ENCODE assay signal across 21 cellular contexts in genomic region chr22:36235585-36235984, GRCh38. TPM values are rescaled to one million over a fixed set of nuclear protein-coding genes. Genes with fewer than 3 reads are reported as not detected.
DNase-seq lines count a peak whose midpoint lies in the region; ATAC-seq lines count a peak whose summit lies in the region.
"Had no signal": no experiment of that assay in that cellular context is flagged by ENCODE, and none has a peak within 500 bp of the region (broad histone marks: within the 10 kb centered on the region; RNA-seq: fewer than 3 reads in every experiment).

No MANE protein-coding gene starts in this region.

- peaks cover 13% of the 10 kb centered on the region; the same call in 1 of the 2 replicates for H3K36me3 ChIP-seq in GM23248 (ENCODE audit: low read depth)
- H3K36me3 ChIP-seq: SJCRH30 had no signal

- in situ Hi-C loops in GM23248 (cut with MboI) = no loop called here

- H3K27ac ChIP-seq in GM23248 = no peak overlapping the region
- H3K27ac ChIP-seq: neutrophil, sigmoid colon, SJCRH30 had no signal

- no peaks in the 10 kb centered on the region for H3K27me3 Mint-ChIP-seq in activated CD4-positive, alpha-beta T cell treated with anti-CD3 and anti-CD28 coated beads for 36 hours
- no peaks in the 10 kb centered on the region for H3K27me3 Mint-ChIP-seq in activated naive CD8-positive, alpha-beta T cell treated with anti-CD3 and anti-CD28 coated beads, Interleukin-2, amount 50 U/mL, for 24 hours
- H3K27me3 Mint-ChIP-seq in natural killer cell treated with Interleukin-12 subunit alpha and Interleukin-12 subunit beta and Interleukin-15 and Interleukin-18, amount 100 ng/mL, for 72 hours = no peaks in the 10 kb centered on the region

- no peak overlapping the region for H3K4me2 ChIP-seq in GM23248 (ENCODE audit: unreplicated experiment)

- intact Hi-C loops in activated CD4-positive, alpha-beta T cell treated with anti-CD3 and anti-CD28 coated beads for 36 hours (cut with DNase I, micrococcal nuclease) = loop anchor here in 1 of 2 experiments (5.0 kb wide), 2 partner anchors 42 to 88 kb away; no protein-coding TSS in a partner anchor

- peaks cover 16% of the 10 kb centered on the region; the same call in 1 of the 2 replicates for H3F3A ChIP-seq in GM23248 (ENCODE audit: insufficient read depth)

- 0 out of 2 replicates have a peak overlapping the region, but pooled peaks have one; percentile 1 for H3K4me3 ChIP-seq in GM23248
- H3K4me3 ChIP-seq: lung, sigmoid colon, SJCRH30 had no signal

- H3K27me3 ChIP-seq in GM23248 (replicated peaks; ENCODE audit: insufficient read depth) = no peaks in the 10 kb centered on the region
- H3K27me3 ChIP-seq: neutrophil, sigmoid colon, SJCRH30 had no signal

- peaks cover 18% of the 10 kb centered on the region for H3K4me1 ChIP-seq in GM23248 (ENCODE audit: insufficient read depth)
- H3K4me1 ChIP-seq: SJCRH30 had no signal

- H3K4me3 Mint-ChIP-seq in activated CD4-positive, alpha-beta T cell treated with anti-CD3 and anti-CD28 coated beads for 36 hours = peak overlapping the region; percentile 98
- H3K4me3 Mint-ChIP-seq in activated naive CD8-positive, alpha-beta T cell treated with anti-CD3 and anti-CD28 coated beads, Interleukin-2, amount 50 U/mL, for 24 hours = peak overlapping the region; percentile 98
- peak overlapping the region; percentile 99 for H3K4me3 Mint-ChIP-seq in natural killer cell treated with Interleukin-12 subunit alpha and Interleukin-12 subunit beta and Interleukin-15 and Interleukin-18, amount 100 ng/mL, for 72 hours
- H3K4me3 Mint-ChIP-seq: H9 had no signal

- no peak overlapping the region for H3K9ac ChIP-seq in GM23248

- H3K79me2 ChIP-seq in GM23248 (ENCODE audit: insufficient read depth) = peaks cover 54% of the 10 kb centered on the region

- ATAC-seq in activated CD4-positive, alpha-beta T cell treated with anti-CD3 and anti-CD28 coated beads for 36 hours = no peak
- no peak for ATAC-seq in activated naive CD8-positive, alpha-beta T cell treated with anti-CD3 and anti-CD28 coated beads, Interleukin-2, amount 50 U/mL, for 24 hours
- ATAC-seq in natural killer cell treated with Interleukin-12 subunit alpha and Interleukin-12 subunit beta and Interleukin-15 and Interleukin-18, amount 100 ng/mL, for 72 hours = no peak
- ATAC-seq in GM19467 (IDR thresholded peaks at IDR 0.05; ENCODE audit: unreplicated experiment) (no peak), HG03139 (IDR thresholded peaks at IDR 0.05; ENCODE audit: unreplicated experiment) (no peak)

- peak overlapping the region; percentile 52 for H3K27ac Mint-ChIP-seq in activated CD4-positive, alpha-beta T cell treated with anti-CD3 and anti-CD28 coated beads for 36 hours
- no peak overlapping the region for H3K27ac Mint-ChIP-seq in activated naive CD8-positive, alpha-beta T cell treated with anti-CD3 and anti-CD28 coated beads, Interleukin-2, amount 50 U/mL, for 24 hours
- peak overlapping the region; percentile 33 to 100 for H3K27ac Mint-ChIP-seq in natural killer cell treated with Interleukin-12 subunit alpha and Interleukin-12 subunit beta and Interleukin-15 and Interleukin-18, amount 100 ng/mL, for 72 hours
- H3K27ac Mint-ChIP-seq: H9 had no signal

- CTCF ChIA-PET in activated CD4-positive, alpha-beta T cell treated with anti-CD3 and anti-CD28 coated beads for 36 hours (lab: Charles Lee) = interaction anchor here (0.7 to 2.7 kb wide), 4 partner anchors 11 to 43 kb away, joined by 4 to 12 read pairs (median 4); no protein-coding TSS in a partner anchor

- no peaks in the 10 kb centered on the region for H3K9me2 ChIP-seq in GM23248 (ENCODE audit: insufficient read depth)

- H3K4me1 Mint-ChIP-seq in activated CD4-positive, alpha-beta T cell treated with anti-CD3 and anti-CD28 coated beads for 36 hours = peaks cover 51% of the 10 kb centered on the region
- H3K4me1 Mint-ChIP-seq in activated naive CD8-positive, alpha-beta T cell treated with anti-CD3 and anti-CD28 coated beads, Interleukin-2, amount 50 U/mL, for 24 hours = peaks cover 54% of the 10 kb centered on the region
- H3K4me1 Mint-ChIP-seq in natural killer cell treated with Interleukin-12 subunit alpha and Interleukin-12 subunit beta and Interleukin-15 and Interleukin-18, amount 100 ng/mL, for 72 hours (ENCODE audit: low read depth in 2 of 2) = peaks cover 58 to 75% of the 10 kb centered on the region in 2 donors

- H4K20me1 ChIP-seq in GM23248 (ENCODE audit: insufficient read depth) = no peaks in the 10 kb centered on the region

- no peak overlapping the region for H2AFZ ChIP-seq in GM23248

- 90 to 92% methylated on average over 3 of the region's 3 CpGs for WGBS in GM23248 (ENCODE audit: low coverage in 1 of 2, low lambda C conversion rate in 2 of 2, missing lambda C conversion rate in 2 of 2), 2 experiments

- no peak for DNase-seq in activated CD4-positive, alpha-beta T cell treated with anti-CD3 and anti-CD28 coated beads for 36 hours
- no peak for DNase-seq in activated CD4-positive, alpha-beta T cell treated with anti-CD3 and anti-CD28 coated beads, Interleukin-2, amount 50 U/mL, for 1 hour
- DNase-seq in GM23248 (no peak), epidermal melanocyte (ENCODE audit: insufficient read length, low spot score) (no peak)
- no peak for DNase-seq in activated naive CD8-positive, alpha-beta T cell treated with anti-CD3 and anti-CD28 coated beads, Interleukin-2, amount 50 U/mL, for 24 hours
- no peak for DNase-seq in natural killer cell treated with Interleukin-12 subunit alpha and Interleukin-12 subunit beta and Interleukin-15 and Interleukin-18, amount 100 ng/mL, for 72 hours (ENCODE audit: low spot score)
- DNase-seq: activated CD4-positive, alpha-beta T cell treated with anti-CD3 and anti-CD28 coated beads, Interleukin-2, amount 50 U/mL, for 48 hours; EL; Kasumi-1; NCI-H1694 treated with DMSO at 0.1 percent for 48 hours; OCI-M1; sigmoid colon; SJCRH30; stimulated activated CD4-positive, alpha-beta T cell treated with anti-CD3 and anti-CD28 coated beads, Interleukin-2, amount 100 ng/mL, for 24 hours had no signal

- POLR2A ChIA-PET in activated CD4-positive, alpha-beta T cell treated with anti-CD3 and anti-CD28 coated beads for 36 hours (lab: Charles Lee) = interaction anchor here (0.7 kb wide), 1 partner anchor 115 kb away, joined by 4 read pairs; no protein-coding TSS in a partner anchor

- H3K36me3 Mint-ChIP-seq in activated CD4-positive, alpha-beta T cell treated with anti-CD3 and anti-CD28 coated beads for 36 hours (ENCODE audit: low read depth) = peaks cover 70% of the 10 kb centered on the region
- H3K36me3 Mint-ChIP-seq in activated naive CD8-positive, alpha-beta T cell treated with anti-CD3 and anti-CD28 coated beads, Interleukin-2, amount 50 U/mL, for 24 hours (ENCODE audit: low read depth) = peaks cover 46% of the 10 kb centered on the region
- H3K36me3 Mint-ChIP-seq in natural killer cell treated with Interleukin-12 subunit alpha and Interleukin-12 subunit beta and Interleukin-15 and Interleukin-18, amount 100 ng/mL, for 72 hours = peaks cover 49% of the 10 kb centered on the region

- H3K9me3 Mint-ChIP-seq in activated CD4-positive, alpha-beta T cell treated with anti-CD3 and anti-CD28 coated beads for 36 hours (ENCODE audit: low read depth) = no peaks in the 10 kb centered on the region
- no peaks in the 10 kb centered on the region for H3K9me3 Mint-ChIP-seq in activated naive CD8-positive, alpha-beta T cell treated with anti-CD3 and anti-CD28 coated beads, Interleukin-2, amount 50 U/mL, for 24 hours
- H3K9me3 Mint-ChIP-seq in natural killer cell treated with Interleukin-12 subunit alpha and Interleukin-12 subunit beta and Interleukin-15 and Interleukin-18, amount 100 ng/mL, for 72 hours = no peaks in the 10 kb centered on the region
- H3K9me3 Mint-ChIP-seq: H9 had no signal

- no peaks in the 10 kb centered on the region for H3K9me3 ChIP-seq in GM23248 (ENCODE audit: low read depth)
- H3K9me3 ChIP-seq: neutrophil, sigmoid colon had no signal

RNA-seq across cellular contexts. Expression of gene APOL2, which starts 3.7 kb away (rescaled TPM):
- total RNA-seq in activated CD4-positive, alpha-beta T cell treated with anti-CD3 and anti-CD28 coated beads for 36 hours = 10 to 100 TPM; 64.5 TPM
- 37.7 and 43.8 TPM in 2 replicates for total RNA-seq in GM23248 (2014; rRNA removed; shearing (Covaris generic))
- polyA plus RNA-seq in GM23248 (2016; fragmentation: Nextera tagmentation; extraction: Ambion mirVana) = 28.4 and 31.6 TPM in 2 replicates
- total RNA-seq in natural killer cell treated with Interleukin-12 subunit alpha and Interleukin-12 subunit beta and Interleukin-15 and Interleukin-18, amount 100 ng/mL, for 72 hours = 100 to 1,000 TPM in 1 of 2 donors, 10 to 100 TPM in 1; 92.1 to 231 TPM

RNA-seq across cellular contexts. Expression of gene APOL1, which starts 17.3 kb away (rescaled TPM):
- total RNA-seq in activated CD4-positive, alpha-beta T cell treated with anti-CD3 and anti-CD28 coated beads for 36 hours = 10 to 100 TPM; 32.0 to 37.2 TPM
- 8.3 and 8.6 TPM in 2 replicates for total RNA-seq in GM23248 (2014; rRNA removed; shearing (Covaris generic))
- polyA plus RNA-seq in GM23248 (2016; fragmentation: Nextera tagmentation; extraction: Ambion mirVana) = 12.8 and 14.2 TPM in 2 replicates
- total RNA-seq in natural killer cell treated with Interleukin-12 subunit alpha and Interleukin-12 subunit beta and Interleukin-15 and Interleukin-18, amount 100 ng/mL, for 72 hours = 100 to 1,000 TPM in 1 of 2 donors, 10 to 100 TPM in 1; 42.2 to 129 TPM
- total RNA-seq: H9 had no signal

RNA-seq across cellular contexts. Expression of gene APOL4, which starts 34.0 kb away (rescaled TPM):
- total RNA-seq in activated CD4-positive, alpha-beta T cell treated with anti-CD3 and anti-CD28 coated beads for 36 hours = under 1 TPM; 0.16 to 0.21 TPM
- not detected in 2 replicates for total RNA-seq in GM23248 (2014; rRNA removed; shearing (Covaris generic))
- polyA plus RNA-seq in GM23248 (2016; fragmentation: Nextera tagmentation; extraction: Ambion mirVana) = 0.06 TPM in 1 of 2 replicates, not detected in the other
- total RNA-seq in natural killer cell treated with Interleukin-12 subunit alpha and Interleukin-12 subunit beta and Interleukin-15 and Interleukin-18, amount 100 ng/mL, for 72 hours = 1 to 10 TPM in 1 of 2 donors, under 1 TPM in 1; 0.64 to 1.5 TPM
- total RNA-seq: A172, H9, NCI-H460 had no signal
